9 cellular contexts compared by ENCODE assay signal in genomic region chr1:230825061-230825803, GRCh38. TPM values are rescaled to one million over a fixed set of nuclear protein-coding genes. Genes with fewer than 3 reads are reported as not detected.
DNase-seq lines count a peak whose midpoint lies in the region; ATAC-seq and TF ChIP-seq lines count a peak whose summit lies in the region.
"Had no signal": no experiment of that assay in that cellular context is flagged by ENCODE, and none has a peak within 500 bp of the region (broad histone marks: within the 10 kb centered on the region; RNA-seq: fewer than 3 reads in every experiment).

No MANE protein-coding gene starts in this region.

- POLR2A ChIA-PET in CD8-positive, alpha-beta memory T cell (lab: Charles Lee), result no interaction called here

- H3K27me3 ChIP-seq in body of pancreas (no peaks in the 10 kb centered on the region), layer of hippocampus (ENCODE audit: control insufficient read depth, insufficient read depth, low read length) (no peaks in the 10 kb centered on the region)
- no peaks in the 10 kb centered on the region for H3K27me3 ChIP-seq in CD8-positive, alpha-beta memory T cell (ENCODE audit: insufficient read depth, low read length, poor library complexity, severe bottlenecking)

- peak in 2 of 3 donors; percentile 64 to 71 for TF ChIP-seq POLR2A in body of pancreas (IDR thresholded peaks at IDR 0.05)

- no peaks in the 10 kb centered on the region for H3K36me3 Mint-ChIP-seq in CD8-positive, alpha-beta memory T cell
- H3K36me3 Mint-ChIP-seq: activated naive CD8-positive, alpha-beta T cell treated with anti-CD3 and anti-CD28 coated beads, Interleukin-2, amount 10 ng/mL, durations not matched to agents 7 days and 5 days had no signal

- no peaks in the 10 kb centered on the region for H3K36me3 ChIP-seq in body of pancreas (replicated peaks in 1 of 2; ENCODE audit: insufficient read depth in 1 of 2, low read depth in 2 of 2)
- no peaks in the 10 kb centered on the region for H3K36me3 ChIP-seq in CD8-positive, alpha-beta memory T cell (ENCODE audit: insufficient read depth, low read length)

- CTCF ChIA-PET in CD8-positive, alpha-beta memory T cell (lab: Charles Lee), result no interaction called here

- H3K27ac Mint-ChIP-seq in CD8-positive, alpha-beta memory T cell, result no peak overlapping the region
- H3K27ac Mint-ChIP-seq: activated naive CD8-positive, alpha-beta T cell treated with anti-CD3 and anti-CD28 coated beads, Interleukin-2, amount 10 ng/mL, durations not matched to agents 7 days and 5 days had no signal

- no peaks in the 10 kb centered on the region for H3K9me3 Mint-ChIP-seq in CD8-positive, alpha-beta memory T cell
- H3K9me3 Mint-ChIP-seq: activated naive CD8-positive, alpha-beta T cell treated with anti-CD3 and anti-CD28 coated beads, Interleukin-2, amount 10 ng/mL, durations not matched to agents 7 days and 5 days had no signal

- peak overlapping the region; percentile 90 to 99 (median 97) for H3K27ac ChIP-seq in body of pancreas
- peak overlapping the region; percentile 95 for H3K27ac ChIP-seq in layer of hippocampus (ENCODE audit: low read depth, low read length)
- no peak overlapping the region for H3K27ac ChIP-seq in CD8-positive, alpha-beta memory T cell (ENCODE audit: low read depth, low read length)

- H3K4me1 ChIP-seq in body of pancreas, result peaks cover 54% of the 10 kb centered on the region
- no peaks in the 10 kb centered on the region for H3K4me1 ChIP-seq in CD8-positive, alpha-beta memory T cell (ENCODE audit: insufficient read depth, low read length)

- no peak for DNase-seq in Right ventricle myocardium inferior (ENCODE audit: missing footprints)
- no peak for DNase-seq in cardiac septum (ENCODE audit: low spot score)
- peak; percentile 45 to 77 (median 61) for DNase-seq in body of pancreas
- no peak for DNase-seq in T-helper 9 cell
- no peak for DNase-seq in cortex of kidney (lab: John Stamatoyannopoulos, UW)
- DNase-seq in CD8-positive, alpha-beta memory T cell, result no peak
- DNase-seq: activated naive CD8-positive, alpha-beta T cell treated with anti-CD3 and anti-CD28 coated beads, Interleukin-2, amount 10 ng/mL, durations not matched to agents 7 days and 5 days had no signal

- peak; percentile 55 for ATAC-seq in Right ventricle myocardium inferior
- ATAC-seq in body of pancreas, result peak; percentile 86
- ATAC-seq in HG03469 (IDR thresholded peaks at IDR 0.05; ENCODE audit: unreplicated experiment), result no peak

- WGBS in body of pancreas, 2 donors, result 13 to 22% methylated on average over 9 of the region's 9 CpGs

- no peak for TF ChIP-seq CTCF in body of pancreas (IDR thresholded peaks at IDR 0.05)

- no peaks in the 10 kb centered on the region for H3K9me3 ChIP-seq in body of pancreas
- no peaks in the 10 kb centered on the region for H3K9me3 ChIP-seq in CD8-positive, alpha-beta memory T cell (ENCODE audit: low read length)

- H3K27me3 Mint-ChIP-seq in CD8-positive, alpha-beta memory T cell, result peaks cover 2 to 19% of the 10 kb centered on the region in 2 donors

- no peak overlapping the region for H3K4me3 Mint-ChIP-seq in CD8-positive, alpha-beta memory T cell
- H3K4me3 Mint-ChIP-seq: activated naive CD8-positive, alpha-beta T cell treated with anti-CD3 and anti-CD28 coated beads, Interleukin-2, amount 10 ng/mL, durations not matched to agents 7 days and 5 days had no signal

- H3K4me3 ChIP-seq in body of pancreas, result no peak overlapping the region
- no peak overlapping the region for H3K4me3 ChIP-seq in CD8-positive, alpha-beta memory T cell (ENCODE audit: low read length)

- intact Hi-C loops in Right ventricle myocardium inferior (cut with DNase I) (loop anchor here (5.0 kb wide), 1 partner anchor 42 kb away; the partner anchor contains the start of gene C1orf198), cardiac septum (cut with DNase I) (loop anchor here (2.0 kb wide), 1 partner anchor 42 kb away; no protein-coding TSS in a partner anchor), body of pancreas (cut with DNase I) (no loop called here)

- no peaks in the 10 kb centered on the region for H3K4me1 Mint-ChIP-seq in CD8-positive, alpha-beta memory T cell
- H3K4me1 Mint-ChIP-seq: activated naive CD8-positive, alpha-beta T cell treated with anti-CD3 and anti-CD28 coated beads, Interleukin-2, amount 10 ng/mL, durations not matched to agents 7 days and 5 days had no signal

RNA-seq across cellular contexts. Expression of gene C1orf198, which starts 43.1 kb away (rescaled TPM):
- total RNA-seq in Right ventricle myocardium inferior, result 46.0 TPM
- total RNA-seq in cardiac septum, result 73.9 TPM
- total RNA-seq in body of pancreas, result 10 to 100 TPM; 29.0 to 66.7 TPM
- total RNA-seq in CD8-positive, alpha-beta memory T cell, result 1 to 10 TPM; 5.7 to 7.2 TPM
- 5.9 TPM for polyA plus RNA-seq in CD8-positive, alpha-beta memory T cell

Comparison
In these comparisons a context has a peak if more than half of its experiments do, and no peak if none do; other contexts are left out.
1. DNase-seq: peak in body of pancreas (4 of 4); none in Right ventricle myocardium inferior (single experiment), cardiac septum (single experiment), T-helper 9 cell (single experiment), cortex of kidney (single experiment) and CD8-positive, alpha-beta memory T cell (0 of 5).